In genomic region chr2:241238693-241239198, GRCh38 we compare ENCODE assay signal across 21 cellular contexts. TPM values are rescaled to one million over a fixed set of nuclear protein-coding genes. Genes with fewer than 3 reads are reported as not detected.
DNase-seq lines count a peak whose midpoint lies in the region; TF ChIP-seq lines count a peak whose summit lies in the region.
"Had no signal": no experiment of that assay in that cellular context is flagged by ENCODE, and none has a peak within 500 bp of the region (broad histone marks: within the 10 kb centered on the region; RNA-seq: fewer than 3 reads in every experiment).

No MANE protein-coding gene starts in this region.

- peaks cover 95% of the 10 kb centered on the region for H3K79me2 ChIP-seq in osteoblast (ENCODE audit: insufficient read depth, low read length)

- H3K18ac ChIP-seq in neuronal stem cell (ENCODE audit: low read length) = no peak overlapping the region

- peak overlapping the region; percentile 41 for H3K27ac Mint-ChIP-seq in endodermal cell
- H3K27ac Mint-ChIP-seq in activated CD4-positive, alpha-beta memory T cell treated with anti-CD3 and anti-CD28 coated beads, Interleukin-2, amount 10 ng/mL, durations not matched to agents 7 days and 5 days = no peak overlapping the region
- H3K27ac Mint-ChIP-seq: CD4-positive, alpha-beta T cell; HFFc6 had no signal

- H3K4me1 ChIP-seq in endodermal cell (ENCODE audit: control insufficient read depth, insufficient read depth, low read length) (peaks cover 7% of the 10 kb centered on the region), osteoblast (ENCODE audit: insufficient read depth, low read length) (no peaks in the 10 kb centered on the region), neuronal stem cell (ENCODE audit: control insufficient read depth in 2 of 2, insufficient read depth in 1 of 2, low read depth in 1 of 2, low read length in 2 of 2) (no peaks in the 10 kb centered on the region)
- H3K4me1 ChIP-seq: A549, Caco-2 had no signal

- no peak overlapping the region for H4K8ac ChIP-seq in neuronal stem cell (ENCODE audit: low read depth, low read length)

- no peak overlapping the region for H4K91ac ChIP-seq in neuronal stem cell (ENCODE audit: low read depth, low read length, poor library complexity)

- H3K36me3 ChIP-seq in WERI-Rb-1 = peaks cover 97% of the 10 kb centered on the region
- peaks cover 99% of the 10 kb centered on the region for H3K36me3 ChIP-seq in endodermal cell (ENCODE audit: control insufficient read depth, insufficient read depth, low read length)
- H3K36me3 ChIP-seq in osteoblast (ENCODE audit: insufficient read depth, low read length) = peaks cover 98% of the 10 kb centered on the region
- peaks cover 82 to 98% of the 10 kb centered on the region in 2 donors for H3K36me3 ChIP-seq in neuronal stem cell (replicated peaks in 1 of 2; ENCODE audit: control insufficient read depth in 2 of 2, insufficient read depth in 2 of 2, low read length in 2 of 2)

- H3K27ac ChIP-seq in WERI-Rb-1 (no peak overlapping the region), endodermal cell (ENCODE audit: low read depth, low read length) (no peak overlapping the region), osteoblast (ENCODE audit: low read depth, low read length) (no peak overlapping the region), neuronal stem cell (replicated peaks; ENCODE audit: low read length) (no peak overlapping the region)
- H3K27ac ChIP-seq: 22Rv1, A549, C4-2B, HL-60 had no signal

- H3K79me1 ChIP-seq in neuronal stem cell (ENCODE audit: low read depth, low read length) = peaks cover 6% of the 10 kb centered on the region

- no peak overlapping the region for H3K14ac ChIP-seq in neuronal stem cell (ENCODE audit: low read length)

- DNase-seq in NCI-H345 (lab: John Stamatoyannopoulos, UW) (peak; percentile 9), NCI-H345 treated with DMSO at 0.1 percent for 48 hours (lab: John Stamatoyannopoulos, UW; ENCODE audit: unreplicated experiment) (no peak), WERI-Rb-1 (peak; percentile 3), endodermal cell (no peak), osteoblast (ENCODE audit: insufficient read length, low spot score, missing footprints) (peak; percentile 31), neuronal stem cell (ENCODE audit: low spot score) (no peak), NCI-H2196 (lab: John Stamatoyannopoulos, UW; ENCODE audit: unreplicated experiment) (no peak)
- no peak for DNase-seq in activated CD4-positive, alpha-beta memory T cell treated with anti-CD3 and anti-CD28 coated beads, Interleukin-2, amount 10 ng/mL, durations not matched to agents 7 days and 5 days
- DNase-seq: AML-193, Caco-2, DMS153, DMS79, GDM1, GOT3, H7, HFFc6 had no signal

- no peak for TF ChIP-seq CTCF in WERI-Rb-1 (IDR thresholded peaks at IDR 0.05; ENCODE audit: low read depth, low read length)
- no peak for TF ChIP-seq CTCF in endodermal cell (conservative IDR thresholded peaks at IDR 0.05)
- TF ChIP-seq CTCF in osteoblast (IDR thresholded peaks at IDR 0.05; ENCODE audit: extremely low read depth, low read depth, low read length) = no peak

- no peaks in the 10 kb centered on the region for H3K9me3 Mint-ChIP-seq in endodermal cell
- H3K9me3 Mint-ChIP-seq in activated CD4-positive, alpha-beta memory T cell treated with anti-CD3 and anti-CD28 coated beads, Interleukin-2, amount 10 ng/mL, durations not matched to agents 7 days and 5 days = no peaks in the 10 kb centered on the region
- H3K9me3 Mint-ChIP-seq: CD4-positive, alpha-beta T cell; HFFc6 had no signal

- H2BK15ac ChIP-seq in neuronal stem cell (ENCODE audit: low read length) = no peak overlapping the region

- H2AK5ac ChIP-seq in neuronal stem cell (ENCODE audit: low read depth, low read length) = no peak overlapping the region

- no peak overlapping the region for H2BK120ac ChIP-seq in neuronal stem cell (ENCODE audit: low read depth, low read length)

- no peak overlapping the region for H3K4ac ChIP-seq in neuronal stem cell (ENCODE audit: low read length)

- CTCF ChIA-PET in activated CD4-positive, alpha-beta memory T cell treated with anti-CD3 and anti-CD28 coated beads, Interleukin-2, amount 10 ng/mL, durations not matched to agents 7 days and 5 days (lab: Charles Lee) = no interaction called here

- H3K4me3 ChIP-seq in WERI-Rb-1 (ENCODE audit: low read depth, low read length) (no peak overlapping the region), endodermal cell (ENCODE audit: low read length) (no peak overlapping the region), osteoblast (ENCODE audit: insufficient read depth, low read length) (no peak overlapping the region), neuronal stem cell (ENCODE audit: low read length in 2 of 2) (no peak overlapping the region)
- H3K4me3 ChIP-seq: A549 had no signal

- peaks cover 94% of the 10 kb centered on the region for H3K36me3 Mint-ChIP-seq in endodermal cell (ENCODE audit: low read depth)
- peaks cover 85% of the 10 kb centered on the region for H3K36me3 Mint-ChIP-seq in activated CD4-positive, alpha-beta memory T cell treated with anti-CD3 and anti-CD28 coated beads, Interleukin-2, amount 10 ng/mL, durations not matched to agents 7 days and 5 days (ENCODE audit: low read depth)

- no peak overlapping the region for H2AFZ ChIP-seq in osteoblast (ENCODE audit: low read length)
- H2AFZ ChIP-seq in neuronal stem cell (ENCODE audit: low read length) = no peak overlapping the region

- no peak overlapping the region for H3K9ac ChIP-seq in endodermal cell (ENCODE audit: extremely low read depth, low read length, poor library complexity, severe bottlenecking)
- H3K9ac ChIP-seq in neuronal stem cell (ENCODE audit: low read depth, low read length, poor library complexity) = no peak overlapping the region

- no peak overlapping the region for H2BK5ac ChIP-seq in neuronal stem cell (ENCODE audit: low read length)

- POLR2A ChIA-PET in activated CD4-positive, alpha-beta memory T cell treated with anti-CD3 and anti-CD28 coated beads, Interleukin-2, amount 10 ng/mL, durations not matched to agents 7 days and 5 days (lab: Charles Lee) = interaction anchor here (0.7 kb wide), 1 partner anchor 9 kb away, joined by 3 read pairs; no protein-coding TSS in a partner anchor

- H3K9me3 ChIP-seq in WERI-Rb-1 (ENCODE audit: severe bottlenecking) = no peaks in the 10 kb centered on the region
- no peaks in the 10 kb centered on the region for H3K9me3 ChIP-seq in endodermal cell (ENCODE audit: control insufficient read depth, low read length)
- no peaks in the 10 kb centered on the region for H3K9me3 ChIP-seq in osteoblast (ENCODE audit: low read depth, low read length)
- peaks cover 0 to 3% of the 10 kb centered on the region in 2 donors for H3K9me3 ChIP-seq in neuronal stem cell (replicated peaks in 1 of 2; ENCODE audit: control insufficient read depth in 2 of 2, insufficient read depth in 1 of 2, low read depth in 1 of 2, low read length in 2 of 2)
- H3K9me3 ChIP-seq: A549, Caco-2 had no signal

- no peaks in the 10 kb centered on the region for H3K27me3 Mint-ChIP-seq in endodermal cell (ENCODE audit: insufficient read depth)
- H3K27me3 Mint-ChIP-seq in activated CD4-positive, alpha-beta memory T cell treated with anti-CD3 and anti-CD28 coated beads, Interleukin-2, amount 10 ng/mL, durations not matched to agents 7 days and 5 days = no peaks in the 10 kb centered on the region
- H3K27me3 Mint-ChIP-seq: CD4-positive, alpha-beta T cell had no signal

- H4K20me1 ChIP-seq in osteoblast (ENCODE audit: insufficient read depth, low read length) = peaks cover 93% of the 10 kb centered on the region

- 85 to 97% methylated on average over 5 of the region's 5 CpGs for WGBS in endodermal cell (ENCODE audit: insufficient coverage in 1 of 2, insufficient read length in 1 of 2), 2 experiments
- no CpG with 5 or more reads among the region's 5 CpGs for WGBS in neuronal stem cell (ENCODE audit: extremely low coverage in 2 of 2, insufficient read length in 2 of 2, insufficient replicate concordance in 1 of 2), 2 donors

- no peak overlapping the region for H3K23ac ChIP-seq in neuronal stem cell (ENCODE audit: low read depth, low read length, poor library complexity)

- no peak overlapping the region for H3K4me3 Mint-ChIP-seq in endodermal cell
- no peak overlapping the region for H3K4me3 Mint-ChIP-seq in activated CD4-positive, alpha-beta memory T cell treated with anti-CD3 and anti-CD28 coated beads, Interleukin-2, amount 10 ng/mL, durations not matched to agents 7 days and 5 days
- H3K4me3 Mint-ChIP-seq: CD4-positive, alpha-beta T cell; HFFc6 had no signal

- H2BK12ac ChIP-seq in neuronal stem cell (ENCODE audit: low read length) = no peak overlapping the region

- peaks cover 12% of the 10 kb centered on the region for H3K4me1 Mint-ChIP-seq in endodermal cell
- no peaks in the 10 kb centered on the region for H3K4me1 Mint-ChIP-seq in activated CD4-positive, alpha-beta memory T cell treated with anti-CD3 and anti-CD28 coated beads, Interleukin-2, amount 10 ng/mL, durations not matched to agents 7 days and 5 days

- H3K4me2 ChIP-seq in osteoblast (ENCODE audit: insufficient read depth, low read length) (no peak overlapping the region), neuronal stem cell (ENCODE audit: insufficient read depth, low read length, poor library complexity, severe bottlenecking) (no peak overlapping the region)
- H3K4me2 ChIP-seq: A549 had no signal

- H3K27me3 ChIP-seq in WERI-Rb-1 (ENCODE audit: insufficient read depth, low read depth, severe bottlenecking) = no peaks in the 10 kb centered on the region
- H3K27me3 ChIP-seq in endodermal cell (ENCODE audit: control insufficient read depth, insufficient read depth, low read length, poor library complexity, severe bottlenecking) = no peaks in the 10 kb centered on the region
- no peaks in the 10 kb centered on the region for H3K27me3 ChIP-seq in osteoblast (ENCODE audit: insufficient read depth, low read length)
- H3K27me3 ChIP-seq in neuronal stem cell (ENCODE audit: control insufficient read depth in 3 of 3, insufficient read depth in 3 of 3, low read depth in 1 of 3, low read length in 3 of 3) = no peaks in the 10 kb centered on the region

RNA-seq across cellular contexts. Expression of gene ANO7, which starts 50.3 kb away (rescaled TPM):
- total RNA-seq in endodermal cell = 1 to 10 TPM; 8.1 to 8.5 TPM
- 1.3 TPM for polyA plus RNA-seq in endodermal cell (2013, experiment 1 of 2)
- 2.0 TPM for polyA plus RNA-seq in endodermal cell (2013, experiment 2 of 2)
- total RNA-seq in osteoblast = 1.2 and 1.8 TPM in 2 replicates
- 1.3 TPM for polyA plus RNA-seq in neuronal stem cell (2013, experiment 1 of 2)
- polyA plus RNA-seq in neuronal stem cell (2013, experiment 2 of 2) = 1.4 TPM
- total RNA-seq in activated CD4-positive, alpha-beta memory T cell treated with anti-CD3 and anti-CD28 coated beads, Interleukin-2, amount 10 ng/mL, durations not matched to agents 7 days and 5 days = under 1 TPM; 0.53 to 0.91 TPM

Comparison
In these comparisons a context has a peak if more than half of its experiments do, and no peak if none do; other contexts are left out.
1. DNase-seq: peak in NCI-H345 (single experiment), WERI-Rb-1 (single experiment) and osteoblast (single experiment); none in NCI-H345 treated with DMSO at 0.1 percent for 48 hours (single experiment), endodermal cell (single experiment), neuronal stem cell (single experiment), activated CD4-positive, alpha-beta memory T cell treated with anti-CD3 and anti-CD28 coated beads, Interleukin-2, amount 10 ng/mL, durations not matched to agents 7 days and 5 days (single experiment) and NCI-H2196 (single experiment).